Comparison of ENCODE assay signal across 22 cellular contexts in the genomic region with DNA sequence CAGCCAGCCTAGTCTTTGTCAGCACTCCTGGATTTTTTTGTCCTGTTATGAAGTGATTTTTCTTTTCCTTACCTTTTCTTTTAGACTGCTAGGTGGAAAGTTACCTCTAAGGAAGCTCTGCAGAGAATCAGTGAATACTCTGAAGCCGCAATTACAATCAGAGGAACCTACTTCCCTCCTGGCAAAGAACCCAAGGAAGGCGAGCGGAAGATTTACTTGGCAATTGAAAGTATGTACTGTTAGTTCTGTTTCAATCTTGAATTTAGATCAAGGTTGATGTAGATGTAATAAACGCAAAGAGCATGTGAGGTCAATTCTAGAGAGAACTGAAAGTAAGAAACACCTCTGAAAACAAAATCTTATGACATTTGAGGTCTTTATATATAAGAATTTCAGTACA. TPM values are rescaled to one million over a fixed set of nuclear protein-coding genes. Genes with fewer than 3 reads are reported as not detected.
A peak's percentile ranks its signal among the peaks of the same experiment; 100 is the strongest.
DNase-seq lines count a peak whose midpoint lies in the region; ATAC-seq, FAIRE-seq and TF ChIP-seq lines count a peak whose summit lies in the region.
"Had no signal": no experiment of that assay in that cellular context is flagged by ENCODE, and none has a peak within 500 bp of the region (broad histone marks: within the 10 kb centered on the region; RNA-seq: fewer than 3 reads in every experiment).

No MANE protein-coding gene starts in this region.

- no peak for TF ChIP-seq RAD21 in HepG2 (CRISPR knock-in tag; IDR thresholded peaks at IDR 0.05)

- H3K27me3 ChIP-seq in left ventricle myocardium inferior (ENCODE audit: low read depth): no peaks in the 10 kb centered on the region
- H3K27me3 ChIP-seq in PC-9 (ENCODE audit: insufficient read depth, low read depth): no peaks in the 10 kb centered on the region
- no peaks in the 10 kb centered on the region for H3K27me3 ChIP-seq in subcutaneous abdominal adipose tissue (ENCODE audit: control insufficient read depth in 5 of 5, insufficient read depth in 4 of 5, low read length in 5 of 5)
- no peaks in the 10 kb centered on the region for H3K27me3 ChIP-seq in HepG2 (ENCODE audit: control insufficient read depth in 1 of 2, insufficient read depth in 2 of 2, low read length in 2 of 2)
- H3K27me3 ChIP-seq: BLaER1 had no signal

- peaks cover 93% of the 10 kb centered on the region for H3K36me3 ChIP-seq in left ventricle myocardium inferior
- H3K36me3 ChIP-seq in PC-9 (ENCODE audit: low read depth): peaks cover 20% of the 10 kb centered on the region
- H3K36me3 ChIP-seq in subcutaneous abdominal adipose tissue (ENCODE audit: control insufficient read depth in 5 of 5, insufficient read depth in 5 of 5, low read length in 5 of 5): peaks cover 22 to 72% (median 48%) of the 10 kb centered on the region in 5 donors
- peaks cover 20 to 73% of the 10 kb centered on the region in 2 experiments; a peak in 4 of 5 replicates for H3K36me3 ChIP-seq in HepG2 (replicated peaks in 1 of 2; ENCODE audit: control insufficient read depth in 1 of 2, insufficient read depth in 2 of 2, low read length in 2 of 2)

- H3K9me3 ChIP-seq in left ventricle myocardium inferior (replicated peaks) (no peaks in the 10 kb centered on the region), PC-9 (ENCODE audit: insufficient read depth, low read depth) (no peaks in the 10 kb centered on the region), subcutaneous abdominal adipose tissue (ENCODE audit: control insufficient read depth in 5 of 5, low read length in 5 of 5) (no peaks in the 10 kb centered on the region), HepG2 (ENCODE audit: low read length) (no peaks in the 10 kb centered on the region)
- H3K9me3 ChIP-seq: A549, BLaER1, HAP-1 had no signal

- peak overlapping the region; percentile 15 for H3K27ac ChIP-seq in left ventricle myocardium inferior (replicated peaks)
- peak overlapping the region; percentile 28; the same call in 1 of the 2 replicates for H3K27ac ChIP-seq in PC-9
- H3K27ac ChIP-seq in subcutaneous abdominal adipose tissue (ENCODE audit: low read depth, low read length): peak overlapping the region; percentile 56
- H3K27ac ChIP-seq in HepG2 (ENCODE audit: extremely low read length, insufficient read depth, low read length): no peak overlapping the region
- H3K27ac ChIP-seq: BLaER1 had no signal

- no peak for DNase-seq in left ventricle myocardium inferior
- DNase-seq in cardiac septum (ENCODE audit: low spot score): no peak
- DNase-seq in LNCaP clone FGC (ENCODE audit: low read depth): peak; percentile 90
- DNase-seq in PC-9: no peak
- DNase-seq in HepG2 (ENCODE audit: low spot score): no peak
- DNase-seq in left colon: no peak
- DNase-seq in GF-D8 (lab: John Stamatoyannopoulos, UW): no peak
- DNase-seq: 8988T; CD4-positive, alpha-beta T cell; CD8-positive, alpha-beta memory T cell; DMS 273 treated with DMSO at 0.1 percent for 48 hours; DMS79; EL; GDM1; GOT3; HFFc6 had no signal

- TF ChIP-seq CTCF in left ventricle myocardium inferior (IDR thresholded peaks at IDR 0.05; ENCODE audit: borderline replicate concordance) (no peak), LNCaP clone FGC (IDR thresholded peaks at IDR 0.05; ENCODE audit: control insufficient read depth, extremely low read depth, insufficient read depth) (no peak), PC-9 (conservative IDR thresholded peaks at IDR 0.05) (no peak), HepG2 (CRISPR knock-in tag; IDR thresholded peaks at IDR 0.05) (no peak)

- no peaks in the 10 kb centered on the region for H3K79me2 ChIP-seq in PC-9 (ENCODE audit: low read depth)
- H3K79me2 ChIP-seq in HepG2 (ENCODE audit: insufficient read depth, low read length): no peaks in the 10 kb centered on the region

- in situ Hi-C loops in HepG2 (cut with HindIII; ENCODE audit: extremely low pct_ligation_motif_present, low pct_unique_long_range_greater_than_20kb): no loop called here

- no peak for TF ChIP-seq POLR2A in HepG2 (IDR thresholded peaks at IDR 0.05; ENCODE audit: insufficient read depth in 1 of 2, low read depth in 2 of 2, low read length in 2 of 2)

- no TSS peak for BruUV-seq in PC-9 (replicated peaks; lab: Mats Ljungman, UMichigan)
- no TSS peak for BruUV-seq in HepG2 (replicated peaks; lab: Mats Ljungman, UMichigan)

- H3K4me3 ChIP-seq in left ventricle myocardium inferior (no peak overlapping the region), LNCaP clone FGC (ENCODE audit: low read depth, low read length) (no peak overlapping the region; the same call in 1 of the 2 replicates), PC-9 (no peak overlapping the region), subcutaneous abdominal adipose tissue (ENCODE audit: low read depth in 1 of 5, low read length in 5 of 5) (no peak overlapping the region), HepG2 (replicated peaks in 1 of 3; ENCODE audit: insufficient read depth in 1 of 3, low read depth in 2 of 3, low read length in 3 of 3) (no peak overlapping the region)
- H3K4me3 ChIP-seq: A549, BLaER1, HAP-1 had no signal

- no peaks in the 10 kb centered on the region for H3K4me1 ChIP-seq in left ventricle myocardium inferior
- no peaks in the 10 kb centered on the region for H3K4me1 ChIP-seq in PC-9 (replicated peaks; ENCODE audit: insufficient read depth)
- H3K4me1 ChIP-seq in subcutaneous abdominal adipose tissue (ENCODE audit: control insufficient read depth in 5 of 5, insufficient read depth in 5 of 5, low read length in 5 of 5): peaks cover 0 to 2% (median 0%) of the 10 kb centered on the region in 5 donors
- H3K4me1 ChIP-seq in HepG2 (ENCODE audit: insufficient read depth, low read length): no peaks in the 10 kb centered on the region
- H3K4me1 ChIP-seq: A549, HAP-1 had no signal

- no peak for TF ChIP-seq EP300 in HepG2 (IDR thresholded peaks at IDR 0.05; ENCODE audit: low read depth in 2 of 2, low read length in 2 of 2)
- TF ChIP-seq EP300 in HepG2 (CRISPR knock-in tag; IDR thresholded peaks at IDR 0.05; ENCODE audit: borderline replicate concordance): no peak

- ATAC-seq in HepG2 (no peak), left colon (no peak)
- ATAC-seq: A549 had no signal

- WGBS in HepG2 (ENCODE audit: low lambda C conversion rate): 95% methylated on average over 4 of the region's 4 CpGs

- no peak overlapping the region for H3K4me2 ChIP-seq in PC-9
- H3K4me2 ChIP-seq in HepG2 (ENCODE audit: low read depth, low read length): no peak overlapping the region
- H3K4me2 ChIP-seq: A549, BLaER1 had no signal

- POLR2A ChIA-PET in PC-9 (lab: Charles Lee; ENCODE audit: unreplicated experiment) (no interaction called here), HepG2 (lab: Yijun Ruan, JAX) (no interaction called here)

- no peaks in the 10 kb centered on the region for H4K20me1 ChIP-seq in PC-9 (ENCODE audit: insufficient read depth)
- H4K20me1 ChIP-seq in HepG2 (ENCODE audit: insufficient read depth, low read length): no peaks in the 10 kb centered on the region

- intact Hi-C loops in left ventricle myocardium inferior (cut with micrococcal nuclease): no loop called here
- intact Hi-C loops in cardiac septum (cut with DNase I): no loop called here
- intact Hi-C loops in PC-9 (cut with micrococcal nuclease; ENCODE audit: unreplicated experiment): no loop called here
- intact Hi-C loops in HepG2 (cut with micrococcal nuclease; ENCODE audit: unreplicated experiment): no loop called here
- intact Hi-C loops in left colon (cut with DNase I, micrococcal nuclease): no loop called here

- peaks cover 15% of the 10 kb centered on the region; the same call in 1 of the 2 replicates for H3F3A ChIP-seq in PC-9 (ENCODE audit: insufficient read depth, low read depth)

- H3K9ac ChIP-seq in subcutaneous abdominal adipose tissue (ENCODE audit: low read length in 5 of 5): no peak overlapping the region
- no peak overlapping the region for H3K9ac ChIP-seq in HepG2 (ENCODE audit: insufficient read depth, low read depth, low read length)
- H3K9ac ChIP-seq: BLaER1 had no signal

- CTCF ChIA-PET in PC-9 (lab: Charles Lee): no interaction called here
- CTCF ChIA-PET in HepG2 (lab: Yijun Ruan, JAX; ENCODE audit: low intra/inter-chr PET ratio, low total read pairs): no interaction called here

- H2AFZ ChIP-seq in PC-9: no peak overlapping the region
- no peak overlapping the region for H2AFZ ChIP-seq in HepG2 (ENCODE audit: low read length)

- FAIRE-seq in HepG2 (lab: Jason Lieb, UNC): no peak
- FAIRE-seq: A549, GM12892, GM19239 had no signal

- H3K9me2 ChIP-seq in PC-9 (ENCODE audit: insufficient read depth): no peaks in the 10 kb centered on the region

RNA-seq across cellular contexts. Expression of gene C5orf24, which starts 27.0 kb away (rescaled TPM):
- 24.9 TPM for total RNA-seq in left ventricle myocardium inferior
- 26.6 TPM for total RNA-seq in cardiac septum
- 16.4 and 29.2 TPM in 2 replicates for total RNA-seq in PC-9 (2021)
- total RNA-seq in HepG2 (2016; rRNA removed; fragmentation: Illumina TruSeq; extraction: Trizol): 41.5 and 52.6 TPM in 2 replicates
- total RNA-seq in HepG2 (2016; cell fraction: cytosol; rRNA removed; fragmentation: Illumina TruSeq; extraction: Trizol; ENCODE audit: low read depth): 10.3 and 10.6 TPM in 2 replicates
- 39.8 and 49.7 TPM in 2 replicates for total RNA-seq in HepG2 (2016; cell fraction: insoluble cytoplasmic fraction; rRNA removed; fragmentation: Illumina TruSeq; extraction: Trizol)
- total RNA-seq in HepG2 (2016; cell fraction: membrane; rRNA removed; fragmentation: Illumina TruSeq; extraction: Trizol): 33.9 and 34.4 TPM in 2 replicates
- total RNA-seq in HepG2 (2016; cell fraction: nucleus; rRNA removed; fragmentation: Illumina TruSeq; extraction: Trizol): 39.4 and 43.9 TPM in 2 replicates
- 30.3 and 34.6 TPM in 2 replicates for polyA plus RNA-seq in HepG2 (2011; rRNA removed)
- 10.6 and 18.7 TPM in 2 replicates for polyA plus RNA-seq in HepG2 (2011; cell fraction: cytosol; rRNA removed)
- 23.1 and 31.3 TPM in 2 replicates for polyA plus RNA-seq in HepG2 (2011; cell fraction: nucleus; rRNA removed)
- 25.4 and 26.1 TPM in 2 replicates for polyA plus RNA-seq in HepG2 (2012)
- polyA plus RNA-seq in HepG2 (2016; cell fraction: cytosol; fragmentation: Illumina TruSeq; extraction: Trizol; ENCODE audit: low read depth): 8.0 and 8.8 TPM in 2 replicates
- polyA plus RNA-seq in HepG2 (2016; cell fraction: insoluble cytoplasmic fraction; fragmentation: Illumina TruSeq; extraction: Trizol; ENCODE audit: low read depth): 39.1 and 45.0 TPM in 2 replicates
- 19.7 and 20.6 TPM in 2 replicates for polyA plus RNA-seq in HepG2 (2016; cell fraction: membrane; fragmentation: Illumina TruSeq; extraction: Trizol; ENCODE audit: low read depth)
- polyA plus RNA-seq in HepG2 (2016; cell fraction: nucleus; fragmentation: Illumina TruSeq; extraction: Trizol; ENCODE audit: insufficient read depth, low read depth): 53.8 and 56.9 TPM in 2 replicates
- 32.1 and 44.9 TPM in 2 replicates for polyA minus RNA-seq in HepG2 (2011; rRNA and poly(A)+ RNA removed; ENCODE audit: low replicate concordance)
- polyA minus RNA-seq in HepG2 (2011; cell fraction: cytosol; rRNA and poly(A)+ RNA removed): 24.9 and 25.5 TPM in 2 replicates
- 61.3 and 65.8 TPM in 2 replicates for polyA minus RNA-seq in HepG2 (2011; cell fraction: nucleus; rRNA and poly(A)+ RNA removed)
- total RNA-seq in left colon: 10 to 100 TPM; 30.4 to 33.2 TPM

RNA-seq across cellular contexts. Expression of gene TXNDC15, which starts 55.4 kb away (rescaled TPM):
- total RNA-seq in left ventricle myocardium inferior (49.5 TPM), cardiac septum (46.6 TPM), PC-9 (2021) (18.0 and 19.5 TPM in 2 replicates), HepG2 (2016; rRNA removed; fragmentation: Illumina TruSeq; extraction: Trizol) (33.6 and 49.9 TPM in 2 replicates), left colon (10 to 100 TPM; 28.2 to 31.2 TPM)
- 10.0 and 12.6 TPM in 2 replicates for total RNA-seq in HepG2 (2016; cell fraction: cytosol; rRNA removed; fragmentation: Illumina TruSeq; extraction: Trizol; ENCODE audit: low read depth)
- 33.1 and 46.0 TPM in 2 replicates for total RNA-seq in HepG2 (2016; cell fraction: insoluble cytoplasmic fraction; rRNA removed; fragmentation: Illumina TruSeq; extraction: Trizol)
- 16.2 and 20.5 TPM in 2 replicates for total RNA-seq in HepG2 (2016; cell fraction: membrane; rRNA removed; fragmentation: Illumina TruSeq; extraction: Trizol)
- 38.4 and 46.0 TPM in 2 replicates for total RNA-seq in HepG2 (2016; cell fraction: nucleus; rRNA removed; fragmentation: Illumina TruSeq; extraction: Trizol)
- 22.2 and 27.9 TPM in 2 replicates for polyA plus RNA-seq in HepG2 (2011; rRNA removed)
- 39.4 and 55.2 TPM in 2 replicates for polyA plus RNA-seq in HepG2 (2011; cell fraction: cytosol; rRNA removed)
- 24.0 and 24.4 TPM in 2 replicates for polyA plus RNA-seq in HepG2 (2011; cell fraction: nucleus; rRNA removed)
- polyA plus RNA-seq in HepG2 (2012): 25.8 and 30.9 TPM in 2 replicates
- polyA plus RNA-seq in HepG2 (2016; cell fraction: cytosol; fragmentation: Illumina TruSeq; extraction: Trizol; ENCODE audit: low read depth): 10.7 and 11.0 TPM in 2 replicates
- polyA plus RNA-seq in HepG2 (2016; cell fraction: insoluble cytoplasmic fraction; fragmentation: Illumina TruSeq; extraction: Trizol; ENCODE audit: low read depth): 32.6 and 34.2 TPM in 2 replicates
- polyA plus RNA-seq in HepG2 (2016; cell fraction: membrane; fragmentation: Illumina TruSeq; extraction: Trizol; ENCODE audit: low read depth): 17.4 and 18.7 TPM in 2 replicates
- 84.5 TPM in 2 replicates for polyA plus RNA-seq in HepG2 (2016; cell fraction: nucleus; fragmentation: Illumina TruSeq; extraction: Trizol; ENCODE audit: insufficient read depth, low read depth)
- 22.6 and 27.6 TPM in 2 replicates for polyA minus RNA-seq in HepG2 (2011; rRNA and poly(A)+ RNA removed; ENCODE audit: low replicate concordance)
- 20.3 and 30.2 TPM in 2 replicates for polyA minus RNA-seq in HepG2 (2011; cell fraction: cytosol; rRNA and poly(A)+ RNA removed)
- 15.2 and 16.9 TPM in 2 replicates for polyA minus RNA-seq in HepG2 (2011; cell fraction: nucleus; rRNA and poly(A)+ RNA removed)
